1 cellular context compared by ENCODE assay signal in genomic region chr10:132307823-132308587, GRCh38.
A peak's percentile ranks its signal among the peaks of the same experiment; 100 is the strongest.
TF ChIP-seq lines count a peak whose summit lies in the region.

STK32C (minus strand) TSS chr10:132307950; CDS start chr10:132307833, 117 bp downstream.

TF ChIP-seq in K562, 482 proteins besides CTCF, POLR2A, EP300 and RAD21 (continued from another document):
- TF ChIP-seq, protein P1, sequence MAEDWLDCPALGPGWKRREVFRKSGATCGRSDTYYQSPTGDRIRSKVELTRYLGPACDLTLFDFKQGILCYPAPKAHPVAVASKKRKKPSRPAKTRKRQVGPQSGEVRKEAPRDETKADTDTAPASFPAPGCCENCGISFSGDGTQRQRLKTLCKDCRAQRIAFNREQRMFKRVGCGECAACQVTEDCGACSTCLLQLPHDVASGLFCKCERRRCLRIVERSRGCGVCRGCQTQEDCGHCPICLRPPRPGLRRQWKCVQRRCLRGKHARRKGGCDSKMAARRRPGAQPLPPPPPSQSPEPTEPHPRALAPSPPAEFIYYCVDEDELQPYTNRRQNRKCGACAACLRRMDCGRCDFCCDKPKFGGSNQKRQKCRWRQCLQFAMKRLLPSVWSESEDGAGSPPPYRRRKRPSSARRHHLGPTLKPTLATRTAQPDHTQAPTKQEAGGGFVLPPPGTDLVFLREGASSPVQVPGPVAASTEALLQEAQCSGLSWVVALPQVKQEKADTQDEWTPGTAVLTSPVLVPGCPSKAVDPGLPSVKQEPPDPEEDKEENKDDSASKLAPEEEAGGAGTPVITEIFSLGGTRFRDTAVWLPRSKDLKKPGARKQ (CRISPR knock-in tag; IDR thresholded peaks at IDR 0.05) = no peak
- peak; percentile 51 for TF ChIP-seq EGR1 (conservative IDR thresholded peaks at IDR 0.05)
- TF ChIP-seq DDX20 (tag; IDR thresholded peaks at IDR 0.05; ENCODE audit: low read depth) = no peak
